10 cellular contexts compared by ENCODE assay signal in the genomic region with DNA sequence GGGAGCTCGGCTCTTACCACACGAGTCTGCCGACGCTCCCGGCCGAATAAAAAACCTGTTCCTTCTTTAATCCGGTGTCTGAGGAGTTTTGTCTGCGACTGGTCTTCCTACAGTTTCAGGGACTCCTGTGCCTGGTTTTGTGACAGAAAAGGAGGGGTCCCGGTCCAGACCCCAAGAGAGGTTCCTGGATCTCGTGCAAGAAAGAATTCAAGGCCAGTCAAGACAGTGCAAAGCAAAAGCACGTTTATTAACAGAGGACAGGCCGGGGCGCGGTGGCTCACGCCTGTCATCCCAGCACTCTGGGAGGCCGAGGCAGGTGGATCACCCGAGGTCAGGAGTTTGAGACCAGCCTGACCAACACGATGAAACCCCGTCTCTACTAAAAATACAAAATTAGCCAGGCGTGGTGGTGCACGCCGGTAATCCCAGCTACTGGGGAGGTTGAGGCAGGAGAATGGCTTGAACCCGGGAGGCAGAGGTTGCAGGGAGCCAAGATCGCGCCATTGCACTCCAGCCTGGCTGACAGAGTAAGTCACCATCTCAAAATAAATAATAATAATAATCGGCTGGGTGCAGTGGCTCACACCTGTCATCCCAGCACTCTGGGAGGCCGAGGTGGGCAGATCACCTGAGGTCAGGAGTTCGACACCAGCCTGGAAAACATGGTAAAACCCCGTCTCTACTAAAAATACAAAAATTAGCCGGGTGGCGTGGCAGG. TPM values are rescaled to one million over a fixed set of nuclear protein-coding genes. Genes with fewer than 3 reads are reported as not detected.
DNase-seq lines count a peak whose midpoint lies in the region; ATAC-seq and TF ChIP-seq lines count a peak whose summit lies in the region.
"Not testable (repeated sequence)": the region's sequence is repeated elsewhere in the genome, so short reads cannot be mapped to it uniquely, and the experiment has no call there.
"Had no signal": no experiment of that assay in that cellular context is flagged by ENCODE, and none has a peak within 500 bp of the region (broad histone marks: within the 10 kb centered on the region; RNA-seq: fewer than 3 reads in every experiment).

No MANE protein-coding gene starts in this region.

- CTCF ChIA-PET in CD4-positive, alpha-beta T cell (lab: Charles Lee); activated CD4-positive, alpha-beta T cell treated with anti-CD3 and anti-CD28 coated beads, Interleukin-2, amount 10 ng/mL, durations not matched to agents 7 days and 5 days (lab: Charles Lee): not testable (repeated sequence)

- POLR2A ChIA-PET in CD4-positive, alpha-beta T cell (lab: Charles Lee); activated CD4-positive, alpha-beta T cell treated with anti-CD3 and anti-CD28 coated beads, Interleukin-2, amount 10 ng/mL, durations not matched to agents 7 days and 5 days (lab: Charles Lee): not testable (repeated sequence)

- peak; percentile 22 for ATAC-seq in CD4-positive, alpha-beta T cell (ENCODE audit: poor library complexity)
- ATAC-seq in T-helper 17 cell = not testable (repeated sequence)
- ATAC-seq in activated T-cell treated with anti-CD3 and anti-CD28 coated beads, Interleukin-2, amount 50 U/mL, for 72 hours (replicated peaks in 1 of 2) = peak; percentile 47 to 62

- not testable (repeated sequence) for TF ChIP-seq CTCF in CD4-positive, alpha-beta T cell (IDR thresholded peaks at IDR 0.05); osteocyte (IDR thresholded peaks at IDR 0.05)

- not testable (repeated sequence) for H3K36me3 Mint-ChIP-seq in CD4-positive, alpha-beta T cell (ENCODE audit: low read depth); T-helper 17 cell (ENCODE audit: low read depth); activated CD4-positive, alpha-beta T cell treated with anti-CD3 and anti-CD28 coated beads, Interleukin-2, amount 10 ng/mL, durations not matched to agents 7 days and 5 days (ENCODE audit: low read depth); activated T-cell treated with anti-CD3 and anti-CD28 coated beads, Interleukin-2, amount 50 U/mL, for 72 hours (ENCODE audit: insufficient read depth in 2 of 2); osteocyte (ENCODE audit: unreplicated experiment)

- H3K9me3 ChIP-seq in CD4-positive, alpha-beta T cell (ENCODE audit: control insufficient read depth, low read length); T-helper 17 cell (ENCODE audit: control insufficient read depth, low read length, poor library complexity, severe bottlenecking): not testable (repeated sequence)

- not testable (repeated sequence) for DNase-seq in CD4-positive, alpha-beta T cell; T-helper 17 cell; activated T-cell treated with anti-CD3 and anti-CD28 coated beads, Interleukin-2, amount 50 U/mL, for 72 hours
- DNase-seq in KBM-7 (peak; percentile 61), ecto neural progenitor cell (ENCODE audit: low spot score) (peak; percentile 41), osteocyte (ENCODE audit: extremely low spot score, unreplicated experiment) (peak; percentile 79)
- peak; percentile 25 for DNase-seq in activated CD4-positive, alpha-beta T cell treated with anti-CD3 and anti-CD28 coated beads, Interleukin-2, amount 10 ng/mL, durations not matched to agents 7 days and 5 days
- DNase-seq in stimulated activated CD4-positive, alpha-beta T cell treated with anti-CD3 and anti-CD28 coated beads, Interleukin-4, amount 100 ng/mL, for 24 hours = peak; percentile 5

- not testable (repeated sequence) for H3K9me3 Mint-ChIP-seq in CD4-positive, alpha-beta T cell; activated CD4-positive, alpha-beta T cell treated with anti-CD3 and anti-CD28 coated beads, Interleukin-2, amount 10 ng/mL, durations not matched to agents 7 days and 5 days; activated T-cell treated with anti-CD3 and anti-CD28 coated beads, Interleukin-2, amount 50 U/mL, for 72 hours; osteocyte (ENCODE audit: unreplicated experiment)

- H3K27ac ChIP-seq in CD4-positive, alpha-beta T cell (ENCODE audit: low read depth, low read length) = not testable (repeated sequence)

- H3K4me1 Mint-ChIP-seq in CD4-positive, alpha-beta T cell (ENCODE audit: low read depth); T-helper 17 cell; activated CD4-positive, alpha-beta T cell treated with anti-CD3 and anti-CD28 coated beads, Interleukin-2, amount 10 ng/mL, durations not matched to agents 7 days and 5 days; activated T-cell treated with anti-CD3 and anti-CD28 coated beads, Interleukin-2, amount 50 U/mL, for 72 hours (ENCODE audit: low read depth); osteocyte (ENCODE audit: unreplicated experiment): not testable (repeated sequence)

- not testable (repeated sequence) for H3K27me3 ChIP-seq in CD4-positive, alpha-beta T cell (ENCODE audit: control insufficient read depth, insufficient read depth, low read length)

- not testable (repeated sequence) for H3K27me3 Mint-ChIP-seq in CD4-positive, alpha-beta T cell; T-helper 17 cell; activated CD4-positive, alpha-beta T cell treated with anti-CD3 and anti-CD28 coated beads, Interleukin-2, amount 10 ng/mL, durations not matched to agents 7 days and 5 days; activated T-cell treated with anti-CD3 and anti-CD28 coated beads, Interleukin-2, amount 50 U/mL, for 72 hours (ENCODE audit: low read depth); osteocyte (ENCODE audit: unreplicated experiment)

- H3K4me3 Mint-ChIP-seq in CD4-positive, alpha-beta T cell; activated CD4-positive, alpha-beta T cell treated with anti-CD3 and anti-CD28 coated beads, Interleukin-2, amount 10 ng/mL, durations not matched to agents 7 days and 5 days; activated T-cell treated with anti-CD3 and anti-CD28 coated beads, Interleukin-2, amount 50 U/mL, for 72 hours; osteocyte (ENCODE audit: unreplicated experiment): not testable (repeated sequence)
- H3K4me3 Mint-ChIP-seq in T-helper 17 cell = peak overlapping the region; percentile 21

- in situ Hi-C loops in KBM-7 (cut with MboI; ENCODE audit: low pct_unique_long_range_greater_than_20kb, low sequenced_read_pairs) = loop anchor here (10.0 kb wide), 1 partner anchor 48 kb away; no protein-coding TSS in a partner anchor

- intact Hi-C loops in CD4-positive, alpha-beta T cell (cut with DNase I, micrococcal nuclease) = not testable (repeated sequence)

- H3K27ac Mint-ChIP-seq in CD4-positive, alpha-beta T cell; activated CD4-positive, alpha-beta T cell treated with anti-CD3 and anti-CD28 coated beads, Interleukin-2, amount 10 ng/mL, durations not matched to agents 7 days and 5 days; osteocyte (ENCODE audit: unreplicated experiment): not testable (repeated sequence)
- H3K27ac Mint-ChIP-seq in T-helper 17 cell = peak overlapping the region; percentile 16
- H3K27ac Mint-ChIP-seq in activated T-cell treated with anti-CD3 and anti-CD28 coated beads, Interleukin-2, amount 50 U/mL, for 72 hours = peak overlapping the region; percentile 41

RNA-seq across cellular contexts. Expression of a gene that starts 35.7 kb away (rescaled TPM):
- total RNA-seq in CD4-positive, alpha-beta T cell = under 1 TPM; 0.16 to 0.42 TPM
- total RNA-seq in T-helper 17 cell (under 1 TPM; 0.26 to 0.40 TPM), osteocyte (not detected in 2 replicates)
- 1 to 10 TPM; 3.4 to 4.5 TPM for total RNA-seq in activated CD4-positive, alpha-beta T cell treated with anti-CD3 and anti-CD28 coated beads, Interleukin-2, amount 10 ng/mL, durations not matched to agents 7 days and 5 days
- total RNA-seq in activated T-cell treated with anti-CD3 and anti-CD28 coated beads, Interleukin-2, amount 50 U/mL, for 72 hours = 1 to 10 TPM in 1 of 2 donors, under 1 TPM in 1; 0.22 to 1.4 TPM
- total RNA-seq: K562, PC-3 had no signal
